In the genomic region with DNA sequence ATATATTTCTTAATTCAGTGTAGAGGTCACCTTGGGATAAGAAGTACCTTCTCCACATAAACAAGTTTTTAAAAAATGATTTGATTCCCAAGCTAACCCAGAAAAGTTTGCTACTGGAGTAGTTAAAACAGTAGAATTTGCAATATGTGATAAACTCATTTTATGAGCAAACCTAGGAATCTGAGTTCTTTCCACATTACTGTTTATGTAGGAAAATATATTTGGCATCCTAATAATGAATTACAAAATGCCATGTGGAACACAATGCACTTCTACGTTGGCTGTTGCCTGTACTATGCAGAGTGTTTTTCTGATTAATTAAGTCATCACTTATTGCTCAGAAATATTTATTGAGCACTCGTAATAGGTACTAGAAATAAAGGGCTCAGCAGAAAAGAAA, we compare ENCODE assay signal across 17 cellular contexts. TPM values are rescaled to one million over a fixed set of nuclear protein-coding genes. Genes with fewer than 3 reads are reported as not detected.
A peak's percentile ranks its signal among the peaks of the same experiment; 100 is the strongest.
DNase-seq lines count a peak whose midpoint lies in the region; TF ChIP-seq lines count a peak whose summit lies in the region.
"Had no signal": no experiment of that assay in that cellular context is flagged by ENCODE, and none has a peak within 500 bp of the region (broad histone marks: within the 10 kb centered on the region; RNA-seq: fewer than 3 reads in every experiment).

No MANE protein-coding gene starts in this region.

- H3K4me1 ChIP-seq in ascending aorta, result peaks cover 0 to 21% of the 10 kb centered on the region in 2 donors
- H3K4me1 ChIP-seq in skeletal muscle satellite cell (ENCODE audit: control insufficient read depth, insufficient read depth, low read length), result peaks cover 19% of the 10 kb centered on the region
- no peaks in the 10 kb centered on the region for H3K4me1 ChIP-seq in MM.1S (ENCODE audit: low read length)
- H3K4me1 ChIP-seq in thyroid gland, result peaks cover 0 to 3% of the 10 kb centered on the region in 2 donors
- H3K4me1 ChIP-seq: BLaER1 had no signal

- H3K27me3 ChIP-seq in ascending aorta (no peaks in the 10 kb centered on the region), skeletal muscle satellite cell (ENCODE audit: control insufficient read depth, insufficient read depth, low read length) (no peaks in the 10 kb centered on the region), MM.1S (replicated peaks; ENCODE audit: insufficient read depth, low read length) (no peaks in the 10 kb centered on the region), thyroid gland (no peaks in the 10 kb centered on the region)
- H3K27me3 ChIP-seq: BLaER1 had no signal

- H3F3A ChIP-seq in MM.1S (ENCODE audit: insufficient read depth, low read length), result no peaks in the 10 kb centered on the region

- peaks cover 7 to 27% of the 10 kb centered on the region in 2 donors for H3K9me3 ChIP-seq in ascending aorta
- peaks cover 9% of the 10 kb centered on the region for H3K9me3 ChIP-seq in skeletal muscle satellite cell (replicated peaks; ENCODE audit: low read length)
- no peaks in the 10 kb centered on the region for H3K9me3 ChIP-seq in MM.1S (replicated peaks; ENCODE audit: insufficient read depth, low read length)
- H3K9me3 ChIP-seq in thyroid gland, result no peaks in the 10 kb centered on the region

- no peak for TF ChIP-seq CTCF in ascending aorta (IDR thresholded peaks at IDR 0.05)
- no peak for TF ChIP-seq CTCF in fibroblast of the aortic adventitia (IDR thresholded peaks at IDR 0.05; ENCODE audit: insufficient read depth, low read length)
- TF ChIP-seq CTCF in MM.1S (IDR thresholded peaks at IDR 0.05; ENCODE audit: low read length), result no peak
- TF ChIP-seq CTCF in thyroid gland (IDR thresholded peaks at IDR 0.05), result no peak

- H3K36me3 ChIP-seq in ascending aorta (no peaks in the 10 kb centered on the region), skeletal muscle satellite cell (ENCODE audit: insufficient read depth, low read length) (no peaks in the 10 kb centered on the region), MM.1S (replicated peaks; ENCODE audit: insufficient read depth, low read length) (no peaks in the 10 kb centered on the region), thyroid gland (no peaks in the 10 kb centered on the region)
- H3K36me3 ChIP-seq: BLaER1 had no signal

- peak; percentile 32 for DNase-seq in GM04504 (ENCODE audit: low read depth)
- DNase-seq in ascending aorta (ENCODE audit: low spot score in 2 of 2), result no peak
- peak; percentile 62 for DNase-seq in fibroblast of the aortic adventitia (ENCODE audit: low read depth)
- DNase-seq in MM.1S, result no peak
- no peak for DNase-seq in AG20443 (ENCODE audit: low spot score)
- no peak for DNase-seq in effector CD8-positive, alpha-beta T cell (lab: John Stamatoyannopoulos, UW)
- DNase-seq in thyroid gland, result no peak
- DNase-seq: CD8-positive, alpha-beta memory T cell; DMS79; KG1; NCI-H1048; NCI-H2081 treated with DMSO at 0.1 percent for 48 hours; NCI-H510A; PC-9 had no signal

- H3K9me2 ChIP-seq in MM.1S (replicated peaks; ENCODE audit: insufficient read depth, low read length), result no peaks in the 10 kb centered on the region

- no peak overlapping the region for H3K4me2 ChIP-seq in skeletal muscle satellite cell (ENCODE audit: low read length)
- H3K4me2 ChIP-seq in MM.1S (ENCODE audit: low read depth, low read length), result no peak overlapping the region
- H3K4me2 ChIP-seq: BLaER1, GM23338, PC-9 had no signal

- peak overlapping the region; percentile 48 for H3K9ac ChIP-seq in skeletal muscle satellite cell (ENCODE audit: low read depth, low read length)
- H3K9ac ChIP-seq in MM.1S (ENCODE audit: low read length), result no peak overlapping the region
- H3K9ac ChIP-seq: BLaER1 had no signal

- H3K79me2 ChIP-seq in MM.1S (ENCODE audit: low read length), result no peaks in the 10 kb centered on the region

- H3K27ac ChIP-seq in ascending aorta (peak overlapping the region; percentile 1 to 36), MM.1S (ENCODE audit: low read length) (no peak overlapping the region), thyroid gland (no peak overlapping the region)
- H3K27ac ChIP-seq: BLaER1, PC-9 had no signal

- 77 to 80% methylated on average over 2 of the region's 2 CpGs for WGBS in thyroid gland, 2 donors

- H3K4me3 ChIP-seq in ascending aorta, result no peak overlapping the region
- no peak overlapping the region for H3K4me3 ChIP-seq in fibroblast of the aortic adventitia (ENCODE audit: low read depth, low read length)
- no peak overlapping the region for H3K4me3 ChIP-seq in skeletal muscle satellite cell (ENCODE audit: low read length)
- no peak overlapping the region for H3K4me3 ChIP-seq in MM.1S (ENCODE audit: low read length)
- no peak overlapping the region for H3K4me3 ChIP-seq in thyroid gland (replicated peaks in 1 of 3)
- H3K4me3 ChIP-seq: BLaER1, GM23338, PC-9 had no signal

- no peak overlapping the region for H2AFZ ChIP-seq in MM.1S (ENCODE audit: low read length)
- H2AFZ ChIP-seq: GM23338, PC-9 had no signal

- intact Hi-C loops in ascending aorta (cut with DNase I), result no loop called here
- intact Hi-C loops in thyroid gland (cut with DNase I), result no loop called here

- no peaks in the 10 kb centered on the region for H4K20me1 ChIP-seq in MM.1S (ENCODE audit: insufficient read depth, low read length)
- H4K20me1 ChIP-seq: BLaER1 had no signal

- no peak for TF ChIP-seq POLR2A in thyroid gland (IDR thresholded peaks at IDR 0.05)

RNA-seq across cellular contexts. Expression of a gene that starts 20.1 kb away (rescaled TPM):
- total RNA-seq in ascending aorta, result 55.6 TPM
- 13.5 and 23.5 TPM in 2 replicates for total RNA-seq in fibroblast of the aortic adventitia (ENCODE audit: low replicate concordance)
- 4.8 and 12.7 TPM in 2 replicates for total RNA-seq in skeletal muscle satellite cell (2012; rRNA removed)
- 100 to 1,000 TPM in 3 of 4 donors, 10 to 100 TPM in 1; 68.1 to 115 (median 105) TPM for total RNA-seq in thyroid gland

Comparison
In these comparisons a context has a peak if more than half of its experiments do, and no peak if none do; other contexts are left out.
1. DNase-seq: peak in GM04504 (single experiment) and fibroblast of the aortic adventitia (single experiment); none in ascending aorta (0 of 2), MM.1S (single experiment), AG20443 (single experiment), effector CD8-positive, alpha-beta T cell (single experiment) and thyroid gland (0 of 2).
2. H3K27ac ChIP-seq: peak in ascending aorta (2 of 2); none in MM.1S (single experiment) and thyroid gland (0 of 3).